ENCODE assay signal across 1 cellular context in the genomic region with DNA sequence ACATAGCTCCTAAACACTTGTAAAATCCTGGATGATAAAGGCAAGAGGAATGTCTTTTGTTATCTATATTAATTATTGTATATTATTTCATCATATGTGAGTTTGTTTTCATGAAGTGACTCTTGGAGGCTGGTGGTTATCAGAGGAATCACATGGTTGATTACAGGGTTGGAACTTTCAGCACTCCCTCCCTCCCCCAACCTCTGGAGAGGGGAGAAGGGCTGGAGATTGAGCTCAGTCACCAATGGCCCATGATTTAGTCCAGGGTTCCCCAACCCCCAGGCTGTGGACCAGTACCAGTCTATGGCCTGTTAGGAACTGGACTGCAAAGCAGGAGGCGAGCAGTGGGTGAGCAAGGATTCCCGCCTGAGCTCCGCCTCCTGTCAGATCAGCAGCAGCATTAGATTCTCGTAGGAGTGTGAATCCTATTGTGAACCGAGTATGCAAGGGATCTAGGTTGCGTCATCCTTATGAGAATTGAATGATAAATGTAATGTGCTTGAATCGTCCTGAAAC.
A peak's percentile ranks its signal among the peaks of the same experiment; 100 is the strongest.
TF ChIP-seq lines count a peak whose summit lies in the region.

No MANE protein-coding gene starts in this region.

TF ChIP-seq in K562, 482 proteins besides CTCF, POLR2A, EP300 and RAD21 (continued from another document):
- TF ChIP-seq, protein P1, sequence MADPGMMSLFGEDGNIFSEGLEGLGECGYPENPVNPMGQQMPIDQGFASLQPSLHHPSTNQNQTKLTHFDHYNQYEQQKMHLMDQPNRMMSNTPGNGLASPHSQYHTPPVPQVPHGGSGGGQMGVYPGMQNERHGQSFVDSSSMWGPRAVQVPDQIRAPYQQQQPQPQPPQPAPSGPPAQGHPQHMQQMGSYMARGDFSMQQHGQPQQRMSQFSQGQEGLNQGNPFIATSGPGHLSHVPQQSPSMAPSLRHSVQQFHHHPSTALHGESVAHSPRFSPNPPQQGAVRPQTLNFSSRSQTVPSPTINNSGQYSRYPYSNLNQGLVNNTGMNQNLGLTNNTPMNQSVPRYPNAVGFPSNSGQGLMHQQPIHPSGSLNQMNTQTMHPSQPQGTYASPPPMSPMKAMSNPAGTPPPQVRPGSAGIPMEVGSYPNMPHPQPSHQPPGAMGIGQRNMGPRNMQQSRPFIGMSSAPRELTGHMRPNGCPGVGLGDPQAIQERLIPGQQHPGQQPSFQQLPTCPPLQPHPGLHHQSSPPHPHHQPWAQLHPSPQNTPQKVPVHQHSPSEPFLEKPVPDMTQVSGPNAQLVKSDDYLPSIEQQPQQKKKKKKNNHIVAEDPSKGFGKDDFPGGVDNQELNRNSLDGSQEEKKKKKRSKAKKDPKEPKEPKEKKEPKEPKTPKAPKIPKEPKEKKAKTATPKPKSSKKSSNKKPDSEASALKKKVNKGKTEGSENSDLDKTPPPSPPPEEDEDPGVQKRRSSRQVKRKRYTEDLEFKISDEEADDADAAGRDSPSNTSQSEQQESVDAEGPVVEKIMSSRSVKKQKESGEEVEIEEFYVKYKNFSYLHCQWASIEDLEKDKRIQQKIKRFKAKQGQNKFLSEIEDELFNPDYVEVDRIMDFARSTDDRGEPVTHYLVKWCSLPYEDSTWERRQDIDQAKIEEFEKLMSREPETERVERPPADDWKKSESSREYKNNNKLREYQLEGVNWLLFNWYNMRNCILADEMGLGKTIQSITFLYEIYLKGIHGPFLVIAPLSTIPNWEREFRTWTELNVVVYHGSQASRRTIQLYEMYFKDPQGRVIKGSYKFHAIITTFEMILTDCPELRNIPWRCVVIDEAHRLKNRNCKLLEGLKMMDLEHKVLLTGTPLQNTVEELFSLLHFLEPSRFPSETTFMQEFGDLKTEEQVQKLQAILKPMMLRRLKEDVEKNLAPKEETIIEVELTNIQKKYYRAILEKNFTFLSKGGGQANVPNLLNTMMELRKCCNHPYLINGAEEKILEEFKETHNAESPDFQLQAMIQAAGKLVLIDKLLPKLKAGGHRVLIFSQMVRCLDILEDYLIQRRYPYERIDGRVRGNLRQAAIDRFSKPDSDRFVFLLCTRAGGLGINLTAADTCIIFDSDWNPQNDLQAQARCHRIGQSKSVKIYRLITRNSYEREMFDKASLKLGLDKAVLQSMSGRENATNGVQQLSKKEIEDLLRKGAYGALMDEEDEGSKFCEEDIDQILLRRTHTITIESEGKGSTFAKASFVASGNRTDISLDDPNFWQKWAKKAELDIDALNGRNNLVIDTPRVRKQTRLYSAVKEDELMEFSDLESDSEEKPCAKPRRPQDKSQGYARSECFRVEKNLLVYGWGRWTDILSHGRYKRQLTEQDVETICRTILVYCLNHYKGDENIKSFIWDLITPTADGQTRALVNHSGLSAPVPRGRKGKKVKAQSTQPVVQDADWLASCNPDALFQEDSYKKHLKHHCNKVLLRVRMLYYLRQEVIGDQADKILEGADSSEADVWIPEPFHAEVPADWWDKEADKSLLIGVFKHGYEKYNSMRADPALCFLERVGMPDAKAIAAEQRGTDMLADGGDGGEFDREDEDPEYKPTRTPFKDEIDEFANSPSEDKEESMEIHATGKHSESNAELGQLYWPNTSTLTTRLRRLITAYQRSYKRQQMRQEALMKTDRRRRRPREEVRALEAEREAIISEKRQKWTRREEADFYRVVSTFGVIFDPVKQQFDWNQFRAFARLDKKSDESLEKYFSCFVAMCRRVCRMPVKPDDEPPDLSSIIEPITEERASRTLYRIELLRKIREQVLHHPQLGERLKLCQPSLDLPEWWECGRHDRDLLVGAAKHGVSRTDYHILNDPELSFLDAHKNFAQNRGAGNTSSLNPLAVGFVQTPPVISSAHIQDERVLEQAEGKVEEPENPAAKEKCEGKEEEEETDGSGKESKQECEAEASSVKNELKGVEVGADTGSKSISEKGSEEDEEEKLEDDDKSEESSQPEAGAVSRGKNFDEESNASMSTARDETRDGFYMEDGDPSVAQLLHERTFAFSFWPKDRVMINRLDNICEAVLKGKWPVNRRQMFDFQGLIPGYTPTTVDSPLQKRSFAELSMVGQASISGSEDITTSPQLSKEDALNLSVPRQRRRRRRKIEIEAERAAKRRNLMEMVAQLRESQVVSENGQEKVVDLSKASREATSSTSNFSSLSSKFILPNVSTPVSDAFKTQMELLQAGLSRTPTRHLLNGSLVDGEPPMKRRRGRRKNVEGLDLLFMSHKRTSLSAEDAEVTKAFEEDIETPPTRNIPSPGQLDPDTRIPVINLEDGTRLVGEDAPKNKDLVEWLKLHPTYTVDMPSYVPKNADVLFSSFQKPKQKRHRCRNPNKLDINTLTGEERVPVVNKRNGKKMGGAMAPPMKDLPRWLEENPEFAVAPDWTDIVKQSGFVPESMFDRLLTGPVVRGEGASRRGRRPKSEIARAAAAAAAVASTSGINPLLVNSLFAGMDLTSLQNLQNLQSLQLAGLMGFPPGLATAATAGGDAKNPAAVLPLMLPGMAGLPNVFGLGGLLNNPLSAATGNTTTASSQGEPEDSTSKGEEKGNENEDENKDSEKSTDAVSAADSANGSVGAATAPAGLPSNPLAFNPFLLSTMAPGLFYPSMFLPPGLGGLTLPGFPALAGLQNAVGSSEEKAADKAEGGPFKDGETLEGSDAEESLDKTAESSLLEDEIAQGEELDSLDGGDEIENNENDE (IDR thresholded peaks at IDR 0.05; ENCODE audit: low read depth, low read length), result no peak
- TF ChIP-seq NR1H2 (CRISPR knock-in tag; IDR thresholded peaks at IDR 0.05) (no peak), YBX1 (IDR thresholded peaks at IDR 0.05) (no peak), RUNX1 (IDR thresholded peaks at IDR 0.05; ENCODE audit: low read depth) (no peak), ETS2 (tag; IDR thresholded peaks at IDR 0.05; ENCODE audit: borderline replicate concordance, poor library complexity, severe bottlenecking) (no peak), ATF7 (IDR thresholded peaks at IDR 0.05) (peak; percentile 88), NCOA4 (IDR thresholded peaks at IDR 0.05; ENCODE audit: partially characterized antibody) (no peak), ZNF445 (CRISPR knock-in tag; IDR thresholded peaks at IDR 0.05; ENCODE audit: low read depth) (no peak), MAZ (CRISPR knock-in tag; conservative IDR thresholded peaks at IDR 0.05 in 1 of 2, IDR thresholded peaks at IDR 0.05 in 1 of 2) (peak; percentile 21 to 26; a peak in 1 of 4 replicates), ZNF121 (CRISPR knock-in tag; conservative IDR thresholded peaks at IDR 0.05) (no peak), ZNF707 (CRISPR knock-in tag; conservative IDR thresholded peaks at IDR 0.05) (no peak), ZNF134 (CRISPR knock-in tag; conservative IDR thresholded peaks at IDR 0.05) (0 out of 2 replicates have a peak, but pooled peaks have one; percentile 32), JUNB (CRISPR knock-in tag; conservative IDR thresholded peaks at IDR 0.05) (no peak), MYNN (IDR thresholded peaks at IDR 0.05) (no peak), MYNN (CRISPR knock-in tag; IDR thresholded peaks at IDR 0.05) (no peak)
- TF ChIP-seq, protein P2, sequence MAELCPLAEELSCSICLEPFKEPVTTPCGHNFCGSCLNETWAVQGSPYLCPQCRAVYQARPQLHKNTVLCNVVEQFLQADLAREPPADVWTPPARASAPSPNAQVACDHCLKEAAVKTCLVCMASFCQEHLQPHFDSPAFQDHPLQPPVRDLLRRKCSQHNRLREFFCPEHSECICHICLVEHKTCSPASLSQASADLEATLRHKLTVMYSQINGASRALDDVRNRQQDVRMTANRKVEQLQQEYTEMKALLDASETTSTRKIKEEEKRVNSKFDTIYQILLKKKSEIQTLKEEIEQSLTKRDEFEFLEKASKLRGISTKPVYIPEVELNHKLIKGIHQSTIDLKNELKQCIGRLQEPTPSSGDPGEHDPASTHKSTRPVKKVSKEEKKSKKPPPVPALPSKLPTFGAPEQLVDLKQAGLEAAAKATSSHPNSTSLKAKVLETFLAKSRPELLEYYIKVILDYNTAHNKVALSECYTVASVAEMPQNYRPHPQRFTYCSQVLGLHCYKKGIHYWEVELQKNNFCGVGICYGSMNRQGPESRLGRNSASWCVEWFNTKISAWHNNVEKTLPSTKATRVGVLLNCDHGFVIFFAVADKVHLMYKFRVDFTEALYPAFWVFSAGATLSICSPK (IDR thresholded peaks at IDR 0.05; ENCODE audit: borderline replicate concordance), result no peak
